Comparison of ENCODE assay signal across 8 cellular contexts in genomic region chr3:48661501-48662139, GRCh38. TPM values are rescaled to one million over a fixed set of nuclear protein-coding genes. Genes with fewer than 3 reads are reported as not detected.
DNase-seq lines count a peak whose midpoint lies in the region; ATAC-seq and TF ChIP-seq lines count a peak whose summit lies in the region.
"Had no signal": no experiment of that assay in that cellular context is flagged by ENCODE, and none has a peak within 500 bp of the region (broad histone marks: within the 10 kb centered on the region; RNA-seq: fewer than 3 reads in every experiment).

No MANE protein-coding gene starts in this region.

- TF ChIP-seq CTCF in HFFc6 (IDR thresholded peaks at IDR 0.05): no peak
- no peak for TF ChIP-seq CTCF in kidney epithelial cell (IDR thresholded peaks at IDR 0.05; ENCODE audit: insufficient read depth, low read length, poor library complexity, severe bottlenecking)

- peak overlapping the region; percentile 53 for H3K4me3 ChIP-seq in kidney epithelial cell (ENCODE audit: low read depth, low read length)

- no peaks in the 10 kb centered on the region for H3K36me3 ChIP-seq in kidney epithelial cell (ENCODE audit: control insufficient read depth, insufficient read depth, low read length)

- H3K9me3 Mint-ChIP-seq in HFFc6: peaks cover 3% of the 10 kb centered on the region
- H3K9me3 Mint-ChIP-seq in central memory CD8-positive, alpha-beta T cell: no peaks in the 10 kb centered on the region

- no peak overlapping the region for H3K27ac Mint-ChIP-seq in HFFc6
- H3K27ac Mint-ChIP-seq in central memory CD8-positive, alpha-beta T cell (ENCODE audit: low read depth): peak overlapping the region; percentile 80

- H3K36me3 Mint-ChIP-seq in HFFc6 (ENCODE audit: low read depth): peaks cover 26% of the 10 kb centered on the region; the same call in 1 of the 2 replicates
- H3K36me3 Mint-ChIP-seq in central memory CD8-positive, alpha-beta T cell (ENCODE audit: insufficient read depth): peaks cover 16% of the 10 kb centered on the region

- peak; percentile 9 for DNase-seq in HFFc6
- peak; percentile 55 for DNase-seq in activated CD4-positive, CD25-positive, alpha-beta regulatory T cell treated with anti-CD3 and anti-CD28 coated beads, Interleukin-2, amount 50 U/mL, for 16 hours (ENCODE audit: low read depth, low spot score)
- DNase-seq in central memory CD8-positive, alpha-beta T cell (ENCODE audit: low spot score in 2 of 2): peak; percentile 59 to 83
- peak; percentile 9 for DNase-seq in kidney epithelial cell (ENCODE audit: low read depth)
- peak; percentile 41 for DNase-seq in stimulated activated CD4-positive, alpha-beta T cell treated with anti-CD3 and anti-CD28 coated beads, Interleukin-2, amount 100 ng/mL, for 4 hours (ENCODE audit: low read depth)

- peaks cover 11% of the 10 kb centered on the region for H3K27me3 Mint-ChIP-seq in HFFc6 (ENCODE audit: insufficient read depth)
- H3K27me3 Mint-ChIP-seq in central memory CD8-positive, alpha-beta T cell: peaks cover 14% of the 10 kb centered on the region

- peaks cover 7% of the 10 kb centered on the region for H3K27me3 ChIP-seq in kidney epithelial cell (ENCODE audit: control insufficient read depth, insufficient read depth, low read length)

- peak overlapping the region; percentile 54 for H3K4me3 Mint-ChIP-seq in HFFc6
- peak overlapping the region; percentile 55 for H3K4me3 Mint-ChIP-seq in central memory CD8-positive, alpha-beta T cell

- peak; percentile 13 for ATAC-seq in central memory CD8-positive, alpha-beta T cell (replicated peaks; ENCODE audit: extremely low read depth, poor library complexity, severe bottlenecking)
- no peak for ATAC-seq in HG02884 (IDR thresholded peaks at IDR 0.05; ENCODE audit: unreplicated experiment)
- no peak for ATAC-seq in HG02973 (IDR thresholded peaks at IDR 0.05; ENCODE audit: unreplicated experiment)

- H3K4me1 Mint-ChIP-seq in HFFc6 (ENCODE audit: low read depth): peaks cover 17% of the 10 kb centered on the region
- peaks cover 17% of the 10 kb centered on the region for H3K4me1 Mint-ChIP-seq in central memory CD8-positive, alpha-beta T cell

RNA-seq across cellular contexts. Expression of gene CELSR3, which starts 1.1 kb away (rescaled TPM):
- total RNA-seq in HFFc6 (2021; fragmentation: NEBNext Ultra II Directional; extraction: Animal tissue kit (Norgen Biotek cat#: 25700)): 1 to 10 TPM; 1.9 to 5.0 (median 3.4) TPM
- 5.2 and 5.6 TPM in 2 replicates for total RNA-seq in kidney epithelial cell

RNA-seq across cellular contexts. Expression of gene NCKIPSD, which starts 24.1 kb away (rescaled TPM):
- 10 to 100 TPM; 20.5 to 27.3 (median 23.0) TPM for total RNA-seq in HFFc6 (2021; fragmentation: NEBNext Ultra II Directional; extraction: Animal tissue kit (Norgen Biotek cat#: 25700))
- total RNA-seq in kidney epithelial cell: 15.3 and 34.0 TPM in 2 replicates

RNA-seq across cellular contexts. Expression of gene SLC26A6, which starts 26.4 kb away (rescaled TPM):
- total RNA-seq in HFFc6 (2021; fragmentation: NEBNext Ultra II Directional; extraction: Animal tissue kit (Norgen Biotek cat#: 25700)): 10 to 100 TPM; 15.1 to 19.6 (median 17.5) TPM
- total RNA-seq in kidney epithelial cell: 32.8 and 54.2 TPM in 2 replicates

RNA-seq across cellular contexts. Expression of gene TMEM89, which starts 40.1 kb away (rescaled TPM):
- total RNA-seq in HFFc6 (2021; fragmentation: NEBNext Ultra II Directional; extraction: Animal tissue kit (Norgen Biotek cat#: 25700)): under 1 TPM in 1 of 6 experiments, not detected in 5; 0.25 TPM
- total RNA-seq in kidney epithelial cell: not detected in 2 replicates
- total RNA-seq: glomerular endothelial cell had no signal

RNA-seq across cellular contexts. Expression of gene UQCRC1, which starts 52.2 kb away (rescaled TPM):
- 100 to 1,000 TPM; 254 to 322 (median 276) TPM for total RNA-seq in HFFc6 (2021; fragmentation: NEBNext Ultra II Directional; extraction: Animal tissue kit (Norgen Biotek cat#: 25700))
- 413 and 435 TPM in 2 replicates for total RNA-seq in kidney epithelial cell

Comparison
In these comparisons a context has a peak if more than half of its experiments do, and no peak if none do; other contexts are left out.
1. DNase-seq: peak in every context shown above with its lines; median percentile 71 in central memory CD8-positive, alpha-beta T cell; 55 in activated CD4-positive, CD25-positive, alpha-beta regulatory T cell treated with anti-CD3 and anti-CD28 coated beads, Interleukin-2, amount 50 U/mL, for 16 hours; 41 in stimulated activated CD4-positive, alpha-beta T cell treated with anti-CD3 and anti-CD28 coated beads, Interleukin-2, amount 100 ng/mL, for 4 hours; 9 in HFFc6; 9 in kidney epithelial cell.